ENCODE assay signal across 19 cellular contexts in genomic region chr11:108338750-108339149, GRCh38.
DNase-seq lines count a peak whose midpoint lies in the region; ATAC-seq, FAIRE-seq and TF ChIP-seq lines count a peak whose summit lies in the region.
"Had no signal": no experiment of that assay in that cellular context is flagged by ENCODE, and none has a peak within 500 bp of the region (broad histone marks: within the 10 kb centered on the region; RNA-seq: fewer than 3 reads in every experiment).

No MANE protein-coding gene starts in this region.

- H3K4me3 Mint-ChIP-seq in activated naive CD8-positive, alpha-beta T cell: no peak overlapping the region
- H3K4me3 Mint-ChIP-seq in activated naive CD8-positive, alpha-beta T cell treated with anti-CD3 and anti-CD28 coated beads, Interleukin-2, amount 50 U/mL, for 24 hours: no peak overlapping the region
- H3K4me3 Mint-ChIP-seq: CD4-positive, alpha-beta memory T cell had no signal

- H2AFZ ChIP-seq in PC-3 (ENCODE audit: low read length): no peak overlapping the region
- no peak overlapping the region for H2AFZ ChIP-seq in trophoblast cell (ENCODE audit: insufficient read depth, low read length, poor library complexity)

- no CpG with 5 or more reads among the region's 2 CpGs for WGBS in trophoblast cell (ENCODE audit: extremely low coverage, insufficient coverage, insufficient read length)

- H3K9me2 ChIP-seq in PC-3 (replicated peaks; ENCODE audit: low read length): no peaks in the 10 kb centered on the region

- no peak overlapping the region for H3K14ac ChIP-seq in trophoblast cell (ENCODE audit: low read length)

- no peak overlapping the region for H3K23ac ChIP-seq in trophoblast cell (ENCODE audit: low read length)

- no peak for TF ChIP-seq CTCF in PC-3 (conservative IDR thresholded peaks at IDR 0.05; ENCODE audit: low read depth, low read length)
- TF ChIP-seq CTCF in bronchial epithelial cell (IDR thresholded peaks at IDR 0.05; ENCODE audit: insufficient read depth, low read length, severe bottlenecking): no peak

- H2BK5ac ChIP-seq in trophoblast cell (ENCODE audit: low read depth, low read length, poor library complexity): no peak overlapping the region

- no peak overlapping the region for H2BK120ac ChIP-seq in trophoblast cell (ENCODE audit: insufficient read depth, low read length, poor library complexity)

- H3K79me2 ChIP-seq in PC-3 (ENCODE audit: low read length): no peaks in the 10 kb centered on the region
- no peaks in the 10 kb centered on the region for H3K79me2 ChIP-seq in trophoblast cell (ENCODE audit: control insufficient read depth, insufficient read depth, low read length, poor library complexity)

- H3K4me3 ChIP-seq in PC-3 (ENCODE audit: low read length) (no peak overlapping the region), bronchial epithelial cell (ENCODE audit: low read depth, low read length) (no peak overlapping the region), trophoblast cell (ENCODE audit: low read depth, low read length) (no peak overlapping the region)
- H3K4me3 ChIP-seq: A549 had no signal

- no peak overlapping the region for H3K9ac ChIP-seq in PC-3 (ENCODE audit: low read length)
- no peak overlapping the region for H3K9ac ChIP-seq in trophoblast cell (ENCODE audit: low read length)

- H3K27me3 ChIP-seq in PC-3 (ENCODE audit: low read length) (no peaks in the 10 kb centered on the region), bronchial epithelial cell (ENCODE audit: control insufficient read depth, insufficient read depth, low read length) (no peaks in the 10 kb centered on the region), trophoblast cell (ENCODE audit: insufficient read depth, low read length) (no peaks in the 10 kb centered on the region)

- ATAC-seq in activated naive CD8-positive, alpha-beta T cell treated with anti-CD3 and anti-CD28 coated beads, Interleukin-2, amount 50 U/mL, for 24 hours: no peak
- peak; percentile 47 for ATAC-seq in PC-3
- ATAC-seq: A549 had no signal

- peaks cover 49% of the 10 kb centered on the region for H3K4me1 Mint-ChIP-seq in activated naive CD8-positive, alpha-beta T cell (ENCODE audit: low read depth)
- peaks cover 29% of the 10 kb centered on the region for H3K4me1 Mint-ChIP-seq in activated naive CD8-positive, alpha-beta T cell treated with anti-CD3 and anti-CD28 coated beads, Interleukin-2, amount 50 U/mL, for 24 hours

- H3F3A ChIP-seq in PC-3 (ENCODE audit: low read length, unreplicated experiment): no peaks in the 10 kb centered on the region

- H3K36me3 ChIP-seq in PC-3 (ENCODE audit: low read depth, low read length): peaks cover 7% of the 10 kb centered on the region
- H3K36me3 ChIP-seq in bronchial epithelial cell (ENCODE audit: control insufficient read depth, insufficient read depth, low read length): no peaks in the 10 kb centered on the region
- H3K36me3 ChIP-seq in trophoblast cell (ENCODE audit: control insufficient read depth in 1 of 2, insufficient read depth in 2 of 2, low read length in 2 of 2): peaks cover 0 to 4% of the 10 kb centered on the region in 2 experiments

- no peak overlapping the region for H4K91ac ChIP-seq in trophoblast cell (ENCODE audit: low read depth, low read length)

- H3K4me1 ChIP-seq in PC-3 (ENCODE audit: insufficient read depth, low read length): peaks cover 39% of the 10 kb centered on the region
- no peaks in the 10 kb centered on the region for H3K4me1 ChIP-seq in trophoblast cell (ENCODE audit: control insufficient read depth in 1 of 2, insufficient read depth in 2 of 2, low read length in 2 of 2)

- no TSS peak for BruUV-seq in PC-3 (replicated peaks; lab: Mats Ljungman, UMichigan)

- no peak overlapping the region for H3K4ac ChIP-seq in trophoblast cell (ENCODE audit: low read depth, low read length)

- no peak for DNase-seq in activated naive CD8-positive, alpha-beta T cell treated with anti-CD3 and anti-CD28 coated beads, Interleukin-2, amount 50 U/mL, for 24 hours
- DNase-seq in PC-3 (peak; percentile 96), bronchial epithelial cell (ENCODE audit: low read depth) (peak; percentile 96), trophoblast cell (peak; percentile 53 to 91), NAMALWA (ENCODE audit: low spot score) (no peak), NCI-H146 (lab: John Stamatoyannopoulos, UW) (no peak)
- DNase-seq: Calu3; CD4-positive, alpha-beta memory T cell; MV-4-11; NCI-H1417; NCI-H187 treated with DMSO at 0.1 percent for 48 hours; NCI-H226; NCI-H524; NCI-H82; OCI-M1; RPMI8226; SIG-M5 had no signal

- POLR2A ChIA-PET in PC-3 (lab: Charles Lee; ENCODE audit: unreplicated experiment): interaction anchor here (0.7 kb wide), 1 partner anchor 330 kb away, joined by 9 read pairs; the partner anchor contains the start of gene CUL5

- peak; percentile 43 for FAIRE-seq in bronchial epithelial cell (lab: Jason Lieb, UNC)
- FAIRE-seq: A549 had no signal

- H3K18ac ChIP-seq in trophoblast cell (ENCODE audit: low read length): no peak overlapping the region

- CTCF ChIA-PET in PC-3 (lab: Charles Lee): no interaction called here

- intact Hi-C loops in PC-3 (cut with micrococcal nuclease): no loop called here

- peak overlapping the region; percentile 84 for H3K27ac Mint-ChIP-seq in activated naive CD8-positive, alpha-beta T cell
- no peak overlapping the region for H3K27ac Mint-ChIP-seq in activated naive CD8-positive, alpha-beta T cell treated with anti-CD3 and anti-CD28 coated beads, Interleukin-2, amount 50 U/mL, for 24 hours

- no peaks in the 10 kb centered on the region for H3K9me3 Mint-ChIP-seq in activated naive CD8-positive, alpha-beta T cell (ENCODE audit: low read depth)
- H3K9me3 Mint-ChIP-seq in activated naive CD8-positive, alpha-beta T cell treated with anti-CD3 and anti-CD28 coated beads, Interleukin-2, amount 50 U/mL, for 24 hours: no peaks in the 10 kb centered on the region
- H3K9me3 Mint-ChIP-seq: CD4-positive, alpha-beta memory T cell had no signal

- H3K36me3 Mint-ChIP-seq in activated naive CD8-positive, alpha-beta T cell: peaks cover 8% of the 10 kb centered on the region
- H3K36me3 Mint-ChIP-seq in activated naive CD8-positive, alpha-beta T cell treated with anti-CD3 and anti-CD28 coated beads, Interleukin-2, amount 50 U/mL, for 24 hours (ENCODE audit: low read depth): peaks cover 24% of the 10 kb centered on the region

- no peaks in the 10 kb centered on the region for H4K20me1 ChIP-seq in PC-3 (ENCODE audit: low read length)

- no peaks in the 10 kb centered on the region for H3K27me3 Mint-ChIP-seq in activated naive CD8-positive, alpha-beta T cell
- H3K27me3 Mint-ChIP-seq in activated naive CD8-positive, alpha-beta T cell treated with anti-CD3 and anti-CD28 coated beads, Interleukin-2, amount 50 U/mL, for 24 hours: no peaks in the 10 kb centered on the region
- H3K27me3 Mint-ChIP-seq: CD4-positive, alpha-beta memory T cell had no signal

- no peaks in the 10 kb centered on the region for H3K9me3 ChIP-seq in PC-3 (ENCODE audit: low read length)
- no peaks in the 10 kb centered on the region for H3K9me3 ChIP-seq in trophoblast cell (ENCODE audit: insufficient read depth, low read depth, low read length)
- H3K9me3 ChIP-seq: A549 had no signal

- H4K12ac ChIP-seq in trophoblast cell (ENCODE audit: low read depth, low read length): no peak overlapping the region

- no peak overlapping the region for H2AK5ac ChIP-seq in trophoblast cell (ENCODE audit: low read length)

- no peak overlapping the region for H2BK12ac ChIP-seq in trophoblast cell (ENCODE audit: low read length)

- no peaks in the 10 kb centered on the region for H3K79me1 ChIP-seq in trophoblast cell (ENCODE audit: low read length)

- no peak overlapping the region for H4K8ac ChIP-seq in trophoblast cell (ENCODE audit: low read depth, low read length)

- H3K27ac ChIP-seq in PC-3 (ENCODE audit: low read length): peak overlapping the region; percentile 22; the same call in 1 of the 2 replicates
- H3K27ac ChIP-seq in trophoblast cell (ENCODE audit: low read depth, low read length): no peak overlapping the region
- H3K27ac ChIP-seq: A549 had no signal

- H3K4me2 ChIP-seq in PC-3 (ENCODE audit: low read length) (peak overlapping the region; percentile 20), trophoblast cell (ENCODE audit: low read length) (no peak overlapping the region)
- H3K4me2 ChIP-seq: A549 had no signal

Comparison
In these comparisons a context has a peak if more than half of its experiments do, and no peak if none do; other contexts are left out.
1. DNase-seq: peak in PC-3 (single experiment), bronchial epithelial cell (single experiment) and trophoblast cell (2 of 2); none in activated naive CD8-positive, alpha-beta T cell treated with anti-CD3 and anti-CD28 coated beads, Interleukin-2, amount 50 U/mL, for 24 hours (single experiment), NAMALWA (single experiment) and NCI-H146 (single experiment).